Comparison of ENCODE assay signal across 1 cellular context in genomic region chr11:76700177-76701100, GRCh38.
TF ChIP-seq lines count a peak whose summit lies in the region.

No MANE protein-coding gene starts in this region.

TF ChIP-seq in GM23338, 12 proteins besides CTCF, POLR2A, EP300 and RAD21 (continued from another document):
- no peak for TF ChIP-seq ZNF462 (CRISPR knock-in tag; IDR thresholded peaks at IDR 0.05)
- TF ChIP-seq ZNF114 (CRISPR knock-in tag; IDR thresholded peaks at IDR 0.05), result no peak
- no peak for TF ChIP-seq STAT1 (IDR thresholded peaks at IDR 0.05; ENCODE audit: unreplicated experiment)
- no peak for TF ChIP-seq CREB1 (CRISPR knock-in tag; IDR thresholded peaks at IDR 0.05; ENCODE audit: low read depth)
- TF ChIP-seq, protein P1, sequence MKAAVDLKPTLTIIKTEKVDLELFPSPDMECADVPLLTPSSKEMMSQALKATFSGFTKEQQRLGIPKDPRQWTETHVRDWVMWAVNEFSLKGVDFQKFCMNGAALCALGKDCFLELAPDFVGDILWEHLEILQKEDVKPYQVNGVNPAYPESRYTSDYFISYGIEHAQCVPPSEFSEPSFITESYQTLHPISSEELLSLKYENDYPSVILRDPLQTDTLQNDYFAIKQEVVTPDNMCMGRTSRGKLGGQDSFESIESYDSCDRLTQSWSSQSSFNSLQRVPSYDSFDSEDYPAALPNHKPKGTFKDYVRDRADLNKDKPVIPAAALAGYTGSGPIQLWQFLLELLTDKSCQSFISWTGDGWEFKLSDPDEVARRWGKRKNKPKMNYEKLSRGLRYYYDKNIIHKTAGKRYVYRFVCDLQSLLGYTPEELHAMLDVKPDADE (IDR thresholded peaks at IDR 0.05), result no peak
